Comparison of ENCODE assay signal across 1 cellular context in the genomic region with DNA sequence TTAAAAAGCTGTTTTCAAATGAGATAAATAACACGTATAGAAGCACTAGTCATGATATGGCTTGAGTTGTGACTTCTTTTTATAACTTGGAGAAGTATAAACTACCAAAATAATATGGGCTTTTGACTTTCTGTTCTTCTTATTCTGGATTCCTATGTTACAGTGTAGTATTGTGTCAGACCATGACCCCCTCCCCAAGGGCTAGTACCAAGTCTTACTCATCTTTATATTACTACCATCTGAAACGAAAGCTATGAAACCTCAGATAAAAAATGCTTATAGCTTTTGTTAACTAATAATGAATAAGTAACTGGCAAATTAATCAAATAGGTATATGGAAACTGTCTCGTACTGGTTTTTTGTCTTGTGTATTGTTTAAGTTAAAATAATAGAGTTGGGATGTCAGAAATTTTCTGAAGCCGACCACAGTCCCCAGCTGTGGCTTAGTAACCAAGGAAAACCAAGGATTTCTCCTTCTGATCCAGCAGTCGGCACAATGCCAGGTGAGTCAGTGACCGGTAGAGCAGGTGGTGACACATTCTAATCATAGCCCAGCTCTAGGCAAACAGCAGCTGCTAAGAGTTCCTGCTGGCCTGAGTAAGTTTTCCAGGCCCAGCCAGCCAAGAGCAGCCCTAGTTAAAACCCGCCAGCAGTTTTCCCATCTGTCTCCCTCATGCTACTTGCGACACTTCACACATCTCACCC.
TF ChIP-seq lines count a peak whose summit lies in the region.

No MANE protein-coding gene starts in this region.

TF ChIP-seq in WTC11, 78 proteins besides CTCF, POLR2A, EP300 and RAD21 (continued from another document):
- TF ChIP-seq, protein P1, sequence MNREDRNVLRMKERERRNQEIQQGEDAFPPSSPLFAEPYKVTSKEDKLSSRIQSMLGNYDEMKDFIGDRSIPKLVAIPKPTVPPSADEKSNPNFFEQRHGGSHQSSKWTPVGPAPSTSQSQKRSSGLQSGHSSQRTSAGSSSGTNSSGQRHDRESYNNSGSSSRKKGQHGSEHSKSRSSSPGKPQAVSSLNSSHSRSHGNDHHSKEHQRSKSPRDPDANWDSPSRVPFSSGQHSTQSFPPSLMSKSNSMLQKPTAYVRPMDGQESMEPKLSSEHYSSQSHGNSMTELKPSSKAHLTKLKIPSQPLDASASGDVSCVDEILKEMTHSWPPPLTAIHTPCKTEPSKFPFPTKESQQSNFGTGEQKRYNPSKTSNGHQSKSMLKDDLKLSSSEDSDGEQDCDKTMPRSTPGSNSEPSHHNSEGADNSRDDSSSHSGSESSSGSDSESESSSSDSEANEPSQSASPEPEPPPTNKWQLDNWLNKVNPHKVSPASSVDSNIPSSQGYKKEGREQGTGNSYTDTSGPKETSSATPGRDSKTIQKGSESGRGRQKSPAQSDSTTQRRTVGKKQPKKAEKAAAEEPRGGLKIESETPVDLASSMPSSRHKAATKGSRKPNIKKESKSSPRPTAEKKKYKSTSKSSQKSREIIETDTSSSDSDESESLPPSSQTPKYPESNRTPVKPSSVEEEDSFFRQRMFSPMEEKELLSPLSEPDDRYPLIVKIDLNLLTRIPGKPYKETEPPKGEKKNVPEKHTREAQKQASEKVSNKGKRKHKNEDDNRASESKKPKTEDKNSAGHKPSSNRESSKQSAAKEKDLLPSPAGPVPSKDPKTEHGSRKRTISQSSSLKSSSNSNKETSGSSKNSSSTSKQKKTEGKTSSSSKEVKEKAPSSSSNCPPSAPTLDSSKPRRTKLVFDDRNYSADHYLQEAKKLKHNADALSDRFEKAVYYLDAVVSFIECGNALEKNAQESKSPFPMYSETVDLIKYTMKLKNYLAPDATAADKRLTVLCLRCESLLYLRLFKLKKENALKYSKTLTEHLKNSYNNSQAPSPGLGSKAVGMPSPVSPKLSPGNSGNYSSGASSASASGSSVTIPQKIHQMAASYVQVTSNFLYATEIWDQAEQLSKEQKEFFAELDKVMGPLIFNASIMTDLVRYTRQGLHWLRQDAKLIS (CRISPR knock-in tag; IDR thresholded peaks at IDR 0.05; ENCODE audit: borderline replicate concordance), result no peak
- TF ChIP-seq GRHL2 (CRISPR knock-in tag; IDR thresholded peaks at IDR 0.05; ENCODE audit: insufficient replicate concordance, severe bottlenecking) (no peak), ZNF416 (CRISPR knock-in tag; IDR thresholded peaks at IDR 0.05) (no peak), TEAD4 (CRISPR knock-in tag; IDR thresholded peaks at IDR 0.05) (no peak), GTF2I (CRISPR knock-in tag; conservative IDR thresholded peaks at IDR 0.05) (no peak), IRF1 (CRISPR knock-in tag; IDR thresholded peaks at IDR 0.05) (no peak), ZNF396 (CRISPR knock-in tag; IDR thresholded peaks at IDR 0.05; ENCODE audit: borderline replicate concordance) (no peak), ZBTB21 (CRISPR knock-in tag; IDR thresholded peaks at IDR 0.05; ENCODE audit: borderline replicate concordance) (no peak), ARID4B (CRISPR knock-in tag; IDR thresholded peaks at IDR 0.05; ENCODE audit: borderline replicate concordance) (no peak)
- TF ChIP-seq, protein P2, sequence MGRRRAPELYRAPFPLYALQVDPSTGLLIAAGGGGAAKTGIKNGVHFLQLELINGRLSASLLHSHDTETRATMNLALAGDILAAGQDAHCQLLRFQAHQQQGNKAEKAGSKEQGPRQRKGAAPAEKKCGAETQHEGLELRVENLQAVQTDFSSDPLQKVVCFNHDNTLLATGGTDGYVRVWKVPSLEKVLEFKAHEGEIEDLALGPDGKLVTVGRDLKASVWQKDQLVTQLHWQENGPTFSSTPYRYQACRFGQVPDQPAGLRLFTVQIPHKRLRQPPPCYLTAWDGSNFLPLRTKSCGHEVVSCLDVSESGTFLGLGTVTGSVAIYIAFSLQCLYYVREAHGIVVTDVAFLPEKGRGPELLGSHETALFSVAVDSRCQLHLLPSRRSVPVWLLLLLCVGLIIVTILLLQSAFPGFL (CRISPR knock-in tag; IDR thresholded peaks at IDR 0.05; ENCODE audit: borderline replicate concordance), result no peak
- TF ChIP-seq, protein P3, sequence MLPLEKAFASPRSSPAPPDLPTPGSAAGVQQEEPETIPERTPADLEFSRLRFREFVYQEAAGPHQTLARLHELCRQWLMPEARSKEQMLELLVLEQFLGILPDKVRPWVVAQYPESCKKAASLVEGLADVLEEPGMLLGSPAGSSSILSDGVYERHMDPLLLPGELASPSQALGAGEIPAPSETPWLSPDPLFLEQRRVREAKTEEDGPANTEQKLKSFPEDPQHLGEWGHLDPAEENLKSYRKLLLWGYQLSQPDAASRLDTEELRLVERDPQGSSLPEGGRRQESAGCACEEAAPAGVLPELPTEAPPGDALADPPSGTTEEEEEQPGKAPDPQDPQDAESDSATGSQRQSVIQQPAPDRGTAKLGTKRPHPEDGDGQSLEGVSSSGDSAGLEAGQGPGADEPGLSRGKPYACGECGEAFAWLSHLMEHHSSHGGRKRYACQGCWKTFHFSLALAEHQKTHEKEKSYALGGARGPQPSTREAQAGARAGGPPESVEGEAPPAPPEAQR (CRISPR knock-in tag; IDR thresholded peaks at IDR 0.05), result no peak
- TF ChIP-seq, protein P4, sequence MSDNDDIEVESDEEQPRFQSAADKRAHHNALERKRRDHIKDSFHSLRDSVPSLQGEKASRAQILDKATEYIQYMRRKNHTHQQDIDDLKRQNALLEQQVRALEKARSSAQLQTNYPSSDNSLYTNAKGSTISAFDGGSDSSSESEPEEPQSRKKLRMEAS (CRISPR knock-in tag; IDR thresholded peaks at IDR 0.05), result no peak
